ENCODE assay signal across 8 cellular contexts in the genomic region with DNA sequence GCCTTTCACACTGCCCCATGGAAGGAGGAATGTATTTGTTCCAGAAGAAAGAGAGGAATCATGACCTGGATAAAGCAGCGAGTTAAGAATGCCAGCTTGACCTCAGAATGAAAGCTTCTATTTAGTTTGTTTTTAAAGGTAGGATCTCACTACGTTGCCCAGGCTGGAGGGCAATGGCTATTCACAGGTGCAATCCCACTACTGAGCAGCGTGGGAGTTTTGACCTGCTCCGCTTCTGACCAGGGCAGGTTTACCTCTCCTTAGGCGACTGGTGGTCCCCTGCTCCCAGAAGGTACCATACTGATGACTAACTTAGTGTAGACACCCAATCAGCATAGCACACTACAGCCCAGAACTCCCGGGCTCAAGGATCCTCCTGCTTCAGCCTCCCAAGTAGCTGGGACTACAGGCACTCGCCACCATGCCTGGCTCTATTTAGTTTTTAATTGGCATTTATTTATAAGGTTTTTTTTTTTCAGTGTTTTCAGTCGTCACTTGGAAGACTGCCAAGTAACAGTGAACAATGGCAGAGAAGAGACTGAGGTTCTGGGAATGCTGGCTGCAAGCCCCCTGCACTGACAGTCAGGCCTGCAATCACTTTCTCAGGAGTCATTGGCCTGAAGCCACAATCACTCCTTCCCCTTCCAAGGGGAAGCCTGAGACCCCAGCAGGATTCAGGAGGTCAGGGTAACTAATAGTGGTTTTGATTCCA.
DNase-seq lines count a peak whose midpoint lies in the region; ATAC-seq, FAIRE-seq and TF ChIP-seq lines count a peak whose summit lies in the region.

No MANE protein-coding gene starts in this region.

- H3K36me3 Mint-ChIP-seq in activated naive CD8-positive, alpha-beta T cell = peaks cover 8% of the 10 kb centered on the region
- peaks cover 5% of the 10 kb centered on the region for H3K36me3 Mint-ChIP-seq in activated naive CD8-positive, alpha-beta T cell treated with anti-CD3 and anti-CD28 coated beads for 36 hours
- H3K36me3 Mint-ChIP-seq in memory B cell (peaks cover 21% of the 10 kb centered on the region), mesothelial cell of epicardium (peaks cover 49% of the 10 kb centered on the region)

- H3K36me3 ChIP-seq in upper lobe of left lung = peaks cover 7 to 34% (median 32%) of the 10 kb centered on the region in 4 donors

- peak overlapping the region; percentile 41 for H3K27ac Mint-ChIP-seq in activated naive CD8-positive, alpha-beta T cell
- no peak overlapping the region for H3K27ac Mint-ChIP-seq in activated naive CD8-positive, alpha-beta T cell treated with anti-CD3 and anti-CD28 coated beads for 36 hours
- H3K27ac Mint-ChIP-seq in memory B cell (peak overlapping the region; percentile 99), mesothelial cell of epicardium (no peak overlapping the region)

- no peak overlapping the region for H3K4me3 ChIP-seq in upper lobe of left lung

- no peaks in the 10 kb centered on the region for H3K9me3 Mint-ChIP-seq in activated naive CD8-positive, alpha-beta T cell (ENCODE audit: low read depth)
- no peaks in the 10 kb centered on the region for H3K9me3 Mint-ChIP-seq in activated naive CD8-positive, alpha-beta T cell treated with anti-CD3 and anti-CD28 coated beads for 36 hours
- H3K9me3 Mint-ChIP-seq in memory B cell (no peaks in the 10 kb centered on the region), mesothelial cell of epicardium (no peaks in the 10 kb centered on the region)

- H3K4me1 Mint-ChIP-seq in activated naive CD8-positive, alpha-beta T cell (ENCODE audit: low read depth) = peaks cover 24% of the 10 kb centered on the region
- peaks cover 4% of the 10 kb centered on the region for H3K4me1 Mint-ChIP-seq in activated naive CD8-positive, alpha-beta T cell treated with anti-CD3 and anti-CD28 coated beads for 36 hours
- H3K4me1 Mint-ChIP-seq in memory B cell (peaks cover 19% of the 10 kb centered on the region), mesothelial cell of epicardium (peaks cover 7% of the 10 kb centered on the region)

- TF ChIP-seq POLR2A in upper lobe of left lung (IDR thresholded peaks at IDR 0.05) = no peak

- no peak for DNase-seq in activated naive CD8-positive, alpha-beta T cell treated with anti-CD3 and anti-CD28 coated beads for 36 hours
- DNase-seq in astrocyte of the hippocampus (ENCODE audit: low read depth, low spot score) = peak; percentile 67
- DNase-seq in memory B cell (ENCODE audit: low spot score in 2 of 2) = no peak
- no peak for DNase-seq in upper lobe of left lung
- DNase-seq in mesothelial cell of epicardium (ENCODE audit: low spot score in 2 of 2, unreplicated experiment in 2 of 2) = no peak
- no peak for DNase-seq in RCC 7860 (ENCODE audit: low spot score)

- no peak overlapping the region for H3K4me3 Mint-ChIP-seq in activated naive CD8-positive, alpha-beta T cell
- no peak overlapping the region for H3K4me3 Mint-ChIP-seq in activated naive CD8-positive, alpha-beta T cell treated with anti-CD3 and anti-CD28 coated beads for 36 hours
- H3K4me3 Mint-ChIP-seq in memory B cell (peak overlapping the region; percentile 5), mesothelial cell of epicardium (no peak overlapping the region)

- TF ChIP-seq CTCF in upper lobe of left lung (IDR thresholded peaks at IDR 0.05) = no peak
- TF ChIP-seq CTCF in mesothelial cell of epicardium (IDR thresholded peaks at IDR 0.05; ENCODE audit: unreplicated experiment) = no peak

- FAIRE-seq in RCC 7860 (lab: Jason Lieb, UNC) = no peak

- TF ChIP-seq EP300 in upper lobe of left lung (IDR thresholded peaks at IDR 0.05) = no peak

- H3K27me3 ChIP-seq in upper lobe of left lung = no peaks in the 10 kb centered on the region

- peak overlapping the region; percentile 39 to 77 (median 61) for H3K27ac ChIP-seq in upper lobe of left lung

- ATAC-seq in memory B cell (ENCODE audit: low read depth) (no peak), upper lobe of left lung (ENCODE audit: low FRiP score in 2 of 2) (no peak), HG02571 (IDR thresholded peaks at IDR 0.05; ENCODE audit: unreplicated experiment) (no peak)

- no peaks in the 10 kb centered on the region for H3K9me3 ChIP-seq in upper lobe of left lung

- 79 to 80% methylated on average over 7 to 8 of the region's 8 CpGs for WGBS in upper lobe of left lung, 2 donors

- H3K27me3 Mint-ChIP-seq in activated naive CD8-positive, alpha-beta T cell = no peaks in the 10 kb centered on the region
- no peaks in the 10 kb centered on the region for H3K27me3 Mint-ChIP-seq in activated naive CD8-positive, alpha-beta T cell treated with anti-CD3 and anti-CD28 coated beads for 36 hours
- no peaks in the 10 kb centered on the region for H3K27me3 Mint-ChIP-seq in memory B cell
- no peaks in the 10 kb centered on the region for H3K27me3 Mint-ChIP-seq in mesothelial cell of epicardium (ENCODE audit: low read depth)

- peaks cover 0 to 33% (median 9%) of the 10 kb centered on the region in 4 donors for H3K4me1 ChIP-seq in upper lobe of left lung

Comparison
In these comparisons a context has a peak if more than half of its experiments do, and no peak if none do; other contexts are left out.
1. H3K27ac Mint-ChIP-seq: peak in activated naive CD8-positive, alpha-beta T cell (single experiment) and memory B cell (single experiment); none in activated naive CD8-positive, alpha-beta T cell treated with anti-CD3 and anti-CD28 coated beads for 36 hours (single experiment) and mesothelial cell of epicardium (single experiment).